Comparison of ENCODE assay signal across 8 cellular contexts in genomic region chr9:105053209-105053652, GRCh38.
DNase-seq lines count a peak whose midpoint lies in the region; ATAC-seq and TF ChIP-seq lines count a peak whose summit lies in the region.
"Had no signal": no experiment of that assay in that cellular context is flagged by ENCODE, and none has a peak within 500 bp of the region (broad histone marks: within the 10 kb centered on the region; RNA-seq: fewer than 3 reads in every experiment).

No MANE protein-coding gene starts in this region.

- no peak overlapping the region for H2BK12ac ChIP-seq in H9 (ENCODE audit: insufficient read length, low read depth, low read length)

- H3K27ac Mint-ChIP-seq in H9 = peak overlapping the region in 1 of 3 experiments; percentile 40; a peak in 1 of 7 replicates

- TF ChIP-seq CTCF in H9 (conservative IDR thresholded peaks at IDR 0.05) = no peak

- H3K9me3 Mint-ChIP-seq in H9 = no peaks in the 10 kb centered on the region; a peak in 1 of 5 replicates

- H3K9ac ChIP-seq in adipocyte (ENCODE audit: low read length) = peak overlapping the region; percentile 16
- no peak overlapping the region for H3K9ac ChIP-seq in H9 (ENCODE audit: extremely low read depth, insufficient read length, low read length)

- no peaks in the 10 kb centered on the region for H3K23me2 ChIP-seq in H9 (ENCODE audit: insufficient read length, low read depth, low read length, poor library complexity, severe bottlenecking)

- no peak overlapping the region for H3K14ac ChIP-seq in H9 (ENCODE audit: insufficient read depth, low read length)

- no peak overlapping the region for H3T11ph ChIP-seq in H9 (ENCODE audit: low read length)

- no peaks in the 10 kb centered on the region for H3K27me3 ChIP-seq in adipocyte (replicated peaks; ENCODE audit: control insufficient read depth, insufficient read depth, low read length)
- H3K27me3 ChIP-seq in H9 (ENCODE audit: insufficient read depth, low read length) = no peaks in the 10 kb centered on the region

- H4K20me1 ChIP-seq in H9 (ENCODE audit: control insufficient read depth, insufficient read depth, insufficient read length) = no peaks in the 10 kb centered on the region

- no peak overlapping the region for H2AFZ ChIP-seq in H9 (ENCODE audit: low read length)

- no peak overlapping the region for H2BK15ac ChIP-seq in H9 (ENCODE audit: low read depth, low read length)

- no peaks in the 10 kb centered on the region for H3K36me3 ChIP-seq in adipocyte (ENCODE audit: control insufficient read depth, insufficient read depth, low read length, severe bottlenecking)

- no peak overlapping the region for H2BK5ac ChIP-seq in H9 (ENCODE audit: insufficient read length, low read length)

- H3K4me3 ChIP-seq in adipocyte (ENCODE audit: low read length) (no peak overlapping the region), skeletal muscle cell (ENCODE audit: low read depth, low read length) (no peak overlapping the region)
- H3K4me3 ChIP-seq: SK-N-MC had no signal

- H3K9me3 ChIP-seq in adipocyte (ENCODE audit: control insufficient read depth, low read length) (no peaks in the 10 kb centered on the region), H9 (ENCODE audit: control insufficient read depth, low read depth, low read length) (no peaks in the 10 kb centered on the region)

- WGBS in H9 (ENCODE audit: extremely low coverage, insufficient read length, low lambda C conversion rate) = no CpG with 5 or more reads among the region's 4 CpGs

- H2BK120ac ChIP-seq in H9 (ENCODE audit: low read depth, low read length, poor library complexity, severe bottlenecking) = no peak overlapping the region

- no peak overlapping the region for H3K23ac ChIP-seq in H9 (ENCODE audit: insufficient read length, low read depth, low read length)

- H2BK20ac ChIP-seq in H9 (ENCODE audit: low read depth, low read length, poor library complexity, severe bottlenecking) = no peak overlapping the region

- no peaks in the 10 kb centered on the region for H3K79me1 ChIP-seq in H9 (ENCODE audit: insufficient read depth, low read depth, low read length, poor library complexity, severe bottlenecking)

- H2AK5ac ChIP-seq in H9 (ENCODE audit: insufficient read length, low read length) = no peak overlapping the region

- H3K4ac ChIP-seq in H9 (ENCODE audit: low read depth, low read length) = no peak overlapping the region

- no peaks in the 10 kb centered on the region; a peak in 2 of 7 replicates for H3K36me3 Mint-ChIP-seq in H9 (ENCODE audit: insufficient read depth in 1 of 3, low read depth in 3 of 3)

- H3K27me3 Mint-ChIP-seq in H9 (ENCODE audit: low read depth) = no peaks in the 10 kb centered on the region

- H4K8ac ChIP-seq in H9 (replicated peaks; ENCODE audit: insufficient read length, low read depth, low read length) = no peak overlapping the region

- H3K4me1 Mint-ChIP-seq in H9 = peaks cover 6 to 12% of the 10 kb centered on the region in 2 experiments

- H3K18ac ChIP-seq in H9 (ENCODE audit: insufficient read length, low read depth, low read length) = no peak overlapping the region

- no peak overlapping the region for H3K56ac ChIP-seq in H9 (ENCODE audit: insufficient read length, low read depth, low read length)

- H3K27ac ChIP-seq in H9 (ENCODE audit: insufficient read length, low read depth, low read length) = no peak overlapping the region
- H3K27ac ChIP-seq: SK-N-MC had no signal

- no peak overlapping the region for H3K4me2 ChIP-seq in H9 (ENCODE audit: insufficient read depth, insufficient read length, low read length)

- H3K4me3 Mint-ChIP-seq in H9 = no peak overlapping the region

- no peak overlapping the region for H4K91ac ChIP-seq in H9 (ENCODE audit: insufficient read length, low read depth, low read length)

- H3K79me2 ChIP-seq in H9 (ENCODE audit: insufficient read depth, low read length) = no peaks in the 10 kb centered on the region

- peak; percentile 72 for ATAC-seq in GM19395 (IDR thresholded peaks at IDR 0.05; ENCODE audit: unreplicated experiment)

- peaks cover 31% of the 10 kb centered on the region for H3K4me1 ChIP-seq in adipocyte (ENCODE audit: control insufficient read depth, insufficient read depth, low read length)
- H3K4me1 ChIP-seq in H9 (ENCODE audit: insufficient read depth, low read length) = no peaks in the 10 kb centered on the region; the same call in 1 of the 2 replicates

- DNase-seq in HS-5 (ENCODE audit: low read depth) (peak; percentile 89), adipocyte (ENCODE audit: low read depth) (peak; percentile 61), skeletal muscle cell (ENCODE audit: low read depth) (peak; percentile 75), NCI-H187 treated with DMSO at 0.1 percent for 48 hours (lab: John Stamatoyannopoulos, UW) (no peak), H9 (no peak), NCI-H748 treated with DMSO at 0.1 percent for 48 hours (lab: John Stamatoyannopoulos, UW) (no peak)

- no peak overlapping the region for H4K5ac ChIP-seq in H9 (ENCODE audit: insufficient read length, low read depth, low read length)

Comparison
In these comparisons a context has a peak if more than half of its experiments do, and no peak if none do; other contexts are left out.
1. DNase-seq: peak in HS-5 (single experiment), adipocyte (single experiment) and skeletal muscle cell (single experiment); none in NCI-H187 treated with DMSO at 0.1 percent for 48 hours (single experiment), H9 (single experiment) and NCI-H748 treated with DMSO at 0.1 percent for 48 hours (single experiment).